Comparison of ENCODE assay signal across 9 cellular contexts in the genomic region with DNA sequence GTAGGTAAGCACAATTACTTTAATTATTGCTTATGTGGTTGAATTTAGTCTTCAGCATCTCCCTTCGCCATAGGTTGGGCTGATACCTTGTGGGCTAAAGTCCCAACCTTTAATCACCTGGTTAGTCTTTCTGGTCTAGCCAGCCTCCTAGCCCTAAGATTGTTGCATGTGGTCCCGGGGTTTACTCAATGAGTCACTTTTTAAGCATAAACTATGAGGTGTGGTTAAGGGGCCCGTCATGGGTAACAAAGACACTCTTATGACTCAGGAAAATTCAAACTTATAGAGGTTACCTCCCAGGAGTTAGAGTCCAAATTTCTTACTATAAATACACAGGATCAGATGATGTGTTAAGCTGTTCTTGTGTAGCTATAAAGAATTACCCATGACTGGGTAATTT.
DNase-seq lines count a peak whose midpoint lies in the region; ATAC-seq lines count a peak whose summit lies in the region.
"Had no signal": no experiment of that assay in that cellular context is flagged by ENCODE, and none has a peak within 500 bp of the region (broad histone marks: within the 10 kb centered on the region; RNA-seq: fewer than 3 reads in every experiment).

No MANE protein-coding gene starts in this region.

- no peaks in the 10 kb centered on the region for H3K4me1 Mint-ChIP-seq in activated T-cell treated with anti-CD3 and anti-CD28 coated beads, Interleukin-2, amount 50 U/mL, for 4 hours (ENCODE audit: low read depth)
- no peaks in the 10 kb centered on the region for H3K4me1 Mint-ChIP-seq in stimulated activated effector memory CD8-positive, alpha-beta T cell treated with anti-CD3 and anti-CD28 coated beads, Interleukin-12 subunit alpha, Interleukin-12 subunit beta, amount 100 ng/mL, for 72 hours

- no peaks in the 10 kb centered on the region for H3K4me1 ChIP-seq in SJCRH30

- no peaks in the 10 kb centered on the region for H3K27me3 Mint-ChIP-seq in activated T-cell treated with anti-CD3 and anti-CD28 coated beads, Interleukin-2, amount 50 U/mL, for 4 hours (ENCODE audit: low read depth)

- DNase-seq in SJCRH30, result peak; percentile 9 to 38
- DNase-seq in non-pigmented ciliary epithelial cell (ENCODE audit: low read depth), result peak; percentile 51
- DNase-seq in activated T-cell treated with anti-CD3 and anti-CD28 coated beads, Interleukin-2, amount 50 U/mL, for 4 hours, result no peak
- DNase-seq in stimulated activated effector memory CD8-positive, alpha-beta T cell treated with anti-CD3 and anti-CD28 coated beads, Interleukin-12 subunit alpha, Interleukin-12 subunit beta, amount 100 ng/mL, for 72 hours (ENCODE audit: low spot score in 2 of 2), result no peak
- DNase-seq in anterior cingulate cortex (lab: John Stamatoyannopoulos, UW), result no peak
- no peak for DNase-seq in NCI-H510A (lab: John Stamatoyannopoulos, UW)
- DNase-seq: erythroblast had no signal

- peaks cover 10% of the 10 kb centered on the region for H3K9me3 Mint-ChIP-seq in activated T-cell treated with anti-CD3 and anti-CD28 coated beads, Interleukin-2, amount 50 U/mL, for 4 hours
- peaks cover 18% of the 10 kb centered on the region for H3K9me3 Mint-ChIP-seq in stimulated activated effector memory CD8-positive, alpha-beta T cell treated with anti-CD3 and anti-CD28 coated beads, Interleukin-12 subunit alpha, Interleukin-12 subunit beta, amount 100 ng/mL, for 72 hours

- H3K4me3 Mint-ChIP-seq in activated T-cell treated with anti-CD3 and anti-CD28 coated beads, Interleukin-2, amount 50 U/mL, for 4 hours, result no peak overlapping the region
- no peak overlapping the region for H3K4me3 Mint-ChIP-seq in stimulated activated effector memory CD8-positive, alpha-beta T cell treated with anti-CD3 and anti-CD28 coated beads, Interleukin-12 subunit alpha, Interleukin-12 subunit beta, amount 100 ng/mL, for 72 hours

- ATAC-seq in GM19043 (IDR thresholded peaks at IDR 0.05; ENCODE audit: low read depth, unreplicated experiment) (peak; percentile 56), HG03097 (IDR thresholded peaks at IDR 0.05; ENCODE audit: low FRiP score, unreplicated experiment) (peak; percentile 59)
- no peak for ATAC-seq in activated T-cell treated with anti-CD3 and anti-CD28 coated beads, Interleukin-2, amount 50 U/mL, for 4 hours
- no peak for ATAC-seq in stimulated activated effector memory CD8-positive, alpha-beta T cell treated with anti-CD3 and anti-CD28 coated beads, Interleukin-12 subunit alpha, Interleukin-12 subunit beta, amount 100 ng/mL, for 72 hours

- no peaks in the 10 kb centered on the region for H3K9me3 ChIP-seq in SJCRH30 (replicated peaks)

- no peaks in the 10 kb centered on the region for H3K27me3 ChIP-seq in SJCRH30

- H3K36me3 Mint-ChIP-seq in activated T-cell treated with anti-CD3 and anti-CD28 coated beads, Interleukin-2, amount 50 U/mL, for 4 hours (ENCODE audit: insufficient read depth), result no peaks in the 10 kb centered on the region
- H3K36me3 Mint-ChIP-seq in stimulated activated effector memory CD8-positive, alpha-beta T cell treated with anti-CD3 and anti-CD28 coated beads, Interleukin-12 subunit alpha, Interleukin-12 subunit beta, amount 100 ng/mL, for 72 hours, result no peaks in the 10 kb centered on the region

- H3K36me3 ChIP-seq in SJCRH30, result no peaks in the 10 kb centered on the region

- H3K27ac Mint-ChIP-seq in stimulated activated effector memory CD8-positive, alpha-beta T cell treated with anti-CD3 and anti-CD28 coated beads, Interleukin-12 subunit alpha, Interleukin-12 subunit beta, amount 100 ng/mL, for 72 hours, result no peak overlapping the region

- H3K4me3 ChIP-seq in SJCRH30, result no peak overlapping the region

- no peak overlapping the region for H3K27ac ChIP-seq in SJCRH30

Comparison
In these comparisons a context has a peak if more than half of its experiments do, and no peak if none do; other contexts are left out.
1. ATAC-seq: peak in GM19043 (single experiment) and HG03097 (single experiment); none in activated T-cell treated with anti-CD3 and anti-CD28 coated beads, Interleukin-2, amount 50 U/mL, for 4 hours (0 of 2) and stimulated activated effector memory CD8-positive, alpha-beta T cell treated with anti-CD3 and anti-CD28 coated beads, Interleukin-12 subunit alpha, Interleukin-12 subunit beta, amount 100 ng/mL, for 72 hours (single experiment).
2. DNase-seq: peak in SJCRH30 (2 of 2) and non-pigmented ciliary epithelial cell (single experiment); none in activated T-cell treated with anti-CD3 and anti-CD28 coated beads, Interleukin-2, amount 50 U/mL, for 4 hours (single experiment), stimulated activated effector memory CD8-positive, alpha-beta T cell treated with anti-CD3 and anti-CD28 coated beads, Interleukin-12 subunit alpha, Interleukin-12 subunit beta, amount 100 ng/mL, for 72 hours (0 of 2), anterior cingulate cortex (0 of 58) and NCI-H510A (single experiment).